ENCODE assay signal across 1 cellular context in genomic region chr3:194749631-194750271, GRCh38.
TF ChIP-seq lines count a peak whose summit lies in the region.

No MANE protein-coding gene starts in this region.

TF ChIP-seq in HepG2, 621 proteins besides CTCF, POLR2A, EP300 and RAD21 (continued from another document and continues in another):
- peak; percentile 76; the same call in 1 of the 2 replicates for TF ChIP-seq ARID4A (CRISPR knock-in tag; IDR thresholded peaks at IDR 0.05; ENCODE audit: borderline replicate concordance)
- no peak for TF ChIP-seq CBX2 (IDR thresholded peaks at IDR 0.05; ENCODE audit: low read depth, low read length)
- TF ChIP-seq CBX2 (CRISPR knock-in tag; IDR thresholded peaks at IDR 0.05; ENCODE audit: low read depth) = 0 out of 2 replicates have a peak, but pooled peaks have one; percentile 49
- no peak for TF ChIP-seq BCLAF1 (IDR thresholded peaks at IDR 0.05)
- TF ChIP-seq YEATS4 (CRISPR knock-in tag; IDR thresholded peaks at IDR 0.05; ENCODE audit: borderline replicate concordance) = no peak; the same call in 1 of the 2 replicates
- no peak for TF ChIP-seq EZH2 (conservative IDR thresholded peaks at IDR 0.05; ENCODE audit: low read depth, low read length)
- TF ChIP-seq TFE3 (CRISPR knock-in tag; IDR thresholded peaks at IDR 0.05) = peak; percentile 77
- TF ChIP-seq ZNF784 (CRISPR knock-in tag; IDR thresholded peaks at IDR 0.05; ENCODE audit: borderline replicate concordance) = no peak
- TF ChIP-seq MLX (CRISPR knock-in tag; IDR thresholded peaks at IDR 0.05) = 0 out of 2 replicates have a peak, but pooled peaks have one; percentile 66
- peak; percentile 62 for TF ChIP-seq ELF1 (CRISPR knock-in tag; IDR thresholded peaks at IDR 0.05)
- TF ChIP-seq ZZZ3 (CRISPR knock-in tag; IDR thresholded peaks at IDR 0.05; ENCODE audit: borderline replicate concordance) = peak; percentile 48; the same call in 1 of the 2 replicates
- TF ChIP-seq HIC2 (CRISPR knock-in tag; IDR thresholded peaks at IDR 0.05; ENCODE audit: low read depth) = no peak
- peak; percentile 24; the same call in 1 of the 2 replicates for TF ChIP-seq DRAP1 (CRISPR knock-in tag; IDR thresholded peaks at IDR 0.05)
- TF ChIP-seq SMAD9 (CRISPR knock-in tag; IDR thresholded peaks at IDR 0.05) = no peak
- 0 out of 2 replicates have a peak, but pooled peaks have one; percentile 46 for TF ChIP-seq ZNF550 (CRISPR knock-in tag; IDR thresholded peaks at IDR 0.05; ENCODE audit: borderline replicate concordance)
- no peak for TF ChIP-seq ZNF75D (CRISPR knock-in tag; IDR thresholded peaks at IDR 0.05; ENCODE audit: borderline replicate concordance)
- TF ChIP-seq RBFOX2 (IDR thresholded peaks at IDR 0.05; ENCODE audit: low read depth, low read length) = no peak
- peak; percentile 72 for TF ChIP-seq FOXP1 (IDR thresholded peaks at IDR 0.05)
- peak; percentile 97 for TF ChIP-seq FOXP1 (CRISPR knock-in tag; IDR thresholded peaks at IDR 0.05)
- TF ChIP-seq ZNF879 (CRISPR knock-in tag; IDR thresholded peaks at IDR 0.05) = no peak
- no peak for TF ChIP-seq CENPBD1 (CRISPR knock-in tag; IDR thresholded peaks at IDR 0.05; ENCODE audit: borderline replicate concordance, low read depth)
- peak; percentile 54; the same call in 1 of the 2 replicates for TF ChIP-seq HOXA5 (CRISPR knock-in tag; IDR thresholded peaks at IDR 0.05)
- TF ChIP-seq TFDP1 (CRISPR knock-in tag; IDR thresholded peaks at IDR 0.05; ENCODE audit: borderline replicate concordance) = no peak
- 0 out of 2 replicates have a peak, but pooled peaks have one; percentile 45 for TF ChIP-seq ZNF503 (CRISPR knock-in tag; IDR thresholded peaks at IDR 0.05)
- TF ChIP-seq ZNF589 (CRISPR knock-in tag; conservative IDR thresholded peaks at IDR 0.05) = no peak
- peak; percentile 72 for TF ChIP-seq THAP11 (CRISPR knock-in tag; IDR thresholded peaks at IDR 0.05)
- TF ChIP-seq ELK4 (CRISPR knock-in tag; IDR thresholded peaks at IDR 0.05; ENCODE audit: borderline replicate concordance) = no peak
- no peak for TF ChIP-seq SALL2 (CRISPR knock-in tag; IDR thresholded peaks at IDR 0.05)
- peak; percentile 98 for TF ChIP-seq SKIL (CRISPR knock-in tag; IDR thresholded peaks at IDR 0.05; ENCODE audit: borderline replicate concordance)
- no peak for TF ChIP-seq ZNF468 (CRISPR knock-in tag; IDR thresholded peaks at IDR 0.05)
- TF ChIP-seq ZSCAN25 (CRISPR knock-in tag; IDR thresholded peaks at IDR 0.05) = peak; percentile 99
- TF ChIP-seq ZNF672 (CRISPR knock-in tag; IDR thresholded peaks at IDR 0.05) = no peak
- TF ChIP-seq MXD3 (CRISPR knock-in tag; IDR thresholded peaks at IDR 0.05) = 0 out of 2 replicates have a peak, but pooled peaks have one; percentile 44
- TF ChIP-seq ZNF441 (CRISPR knock-in tag; IDR thresholded peaks at IDR 0.05; ENCODE audit: borderline replicate concordance) = 0 out of 2 replicates have a peak, but pooled peaks have one; percentile 16
- TF ChIP-seq SIX4 (CRISPR knock-in tag; IDR thresholded peaks at IDR 0.05) = peak; percentile 52; the same call in 1 of the 2 replicates
- no peak for TF ChIP-seq RELA (CRISPR knock-in tag; IDR thresholded peaks at IDR 0.05)
- no peak for TF ChIP-seq ZKSCAN5 (CRISPR knock-in tag; IDR thresholded peaks at IDR 0.05)
- 0 out of 2 replicates have a peak, but pooled peaks have one; percentile 17 for TF ChIP-seq HIVEP1 (CRISPR knock-in tag; IDR thresholded peaks at IDR 0.05)
- 0 out of 2 replicates have a peak, but pooled peaks have one; percentile 70 for TF ChIP-seq ZNF766 (CRISPR knock-in tag; IDR thresholded peaks at IDR 0.05; ENCODE audit: borderline replicate concordance)
